ENCODE assay signal across 8 cellular contexts in the genomic region with DNA sequence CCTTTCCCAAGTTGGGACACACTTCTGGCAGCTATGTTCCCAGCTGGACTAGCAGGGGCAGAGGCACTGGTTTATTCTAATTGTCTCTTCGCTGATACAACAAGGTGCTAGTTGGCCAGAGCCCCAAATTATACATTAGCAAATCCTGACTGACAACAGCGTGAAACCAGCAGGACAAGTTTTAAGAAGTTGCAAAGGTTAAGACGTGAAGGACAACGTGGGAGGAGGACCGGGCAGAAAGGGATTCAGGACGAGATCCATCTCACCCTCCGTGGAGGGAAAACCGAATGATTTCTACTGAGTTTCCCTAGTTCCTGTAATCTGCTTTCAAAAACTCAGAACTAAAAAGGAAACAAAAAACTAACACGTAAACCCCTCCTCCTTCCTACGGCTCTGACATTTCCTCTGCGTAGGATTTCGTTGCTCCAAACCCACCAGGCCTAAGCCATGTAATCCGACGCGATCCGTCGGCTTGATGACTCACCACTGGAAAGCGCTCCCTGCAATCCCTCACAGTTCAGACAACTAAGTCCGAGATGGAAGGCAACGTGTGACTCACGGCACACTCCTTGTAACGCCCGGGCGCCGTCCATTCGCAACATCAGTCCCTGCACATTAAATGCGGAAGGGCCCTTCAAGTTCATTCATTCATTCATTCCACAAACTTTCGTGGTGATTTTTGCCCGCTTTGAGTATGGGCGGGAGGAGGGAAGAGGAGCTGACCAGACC. TPM values are rescaled to one million over a fixed set of nuclear protein-coding genes. Genes with fewer than 3 reads are reported as not detected.
A peak's percentile ranks its signal among the peaks of the same experiment; 100 is the strongest.
DNase-seq lines count a peak whose midpoint lies in the region; ATAC-seq and TF ChIP-seq lines count a peak whose summit lies in the region.

No MANE protein-coding gene starts in this region.

- H3K27me3 ChIP-seq in RWPE2 (ENCODE audit: insufficient read depth, poor library complexity, severe bottlenecking), result no peaks in the 10 kb centered on the region

- peak overlapping the region; percentile 89 for H3K4me3 Mint-ChIP-seq in natural killer cell

- peaks cover 22 to 25% of the 10 kb centered on the region in 2 donors for H3K4me1 Mint-ChIP-seq in natural killer cell

- no peak for TF ChIP-seq CTCF in RWPE2 (IDR thresholded peaks at IDR 0.05; ENCODE audit: poor library complexity, severe bottlenecking)
- TF ChIP-seq CTCF in fibroblast of the aortic adventitia (IDR thresholded peaks at IDR 0.05; ENCODE audit: insufficient read depth, low read length), result no peak
- no peak for TF ChIP-seq CTCF in natural killer cell (IDR thresholded peaks at IDR 0.05)

- peaks cover 5% of the 10 kb centered on the region for H3K4me1 ChIP-seq in RWPE2 (ENCODE audit: insufficient read depth, poor library complexity, severe bottlenecking)

- DNase-seq in DMS153 treated with DMSO at 0.1 percent for 48 hours (lab: John Stamatoyannopoulos, UW; ENCODE audit: unreplicated experiment) (peak; percentile 79), RWPE2 (ENCODE audit: low spot score) (peak; percentile 87), fibroblast of the aortic adventitia (ENCODE audit: low read depth) (peak; percentile 99), natural killer cell (peak; percentile 62)
- DNase-seq in activated effector memory CD4-positive, alpha-beta T cell treated with Interleukin-2 at 50 U/mL for 16 hours, result peak; percentile 55
- peak; percentile 58 to 83 (median 66) for DNase-seq in stimulated activated naive CD4-positive, alpha-beta T cell (lab: John Stamatoyannopoulos, UW)

- no peaks in the 10 kb centered on the region for H3K27me3 Mint-ChIP-seq in natural killer cell (ENCODE audit: low read depth in 2 of 2)

- no peaks in the 10 kb centered on the region for H3K9me3 Mint-ChIP-seq in natural killer cell

- peak; percentile 72 for ATAC-seq in GM21717 (IDR thresholded peaks at IDR 0.05; ENCODE audit: unreplicated experiment)
- ATAC-seq in RWPE2 (ENCODE audit: low read depth), result peak; percentile 98
- ATAC-seq in natural killer cell, result peak; percentile 68 to 85 (median 81)

- H3K27ac Mint-ChIP-seq in natural killer cell, result peak overlapping the region; percentile 85 to 99

- H3K27ac ChIP-seq in KOPT-K1 (ENCODE audit: low read depth, low read length, poor library complexity, severe bottlenecking) (peak overlapping the region; percentile 78), RWPE2 (ENCODE audit: poor library complexity, severe bottlenecking) (peak overlapping the region; percentile 74)

- H3K9me3 ChIP-seq in KOPT-K1 (ENCODE audit: insufficient read depth, low read length, poor library complexity, severe bottlenecking), result no peaks in the 10 kb centered on the region
- H3K9me3 ChIP-seq in RWPE2 (ENCODE audit: severe bottlenecking), result no peaks in the 10 kb centered on the region

- H3K4me3 ChIP-seq in RWPE2 (ENCODE audit: severe bottlenecking) (peak overlapping the region; percentile 44), fibroblast of the aortic adventitia (ENCODE audit: low read depth, low read length) (peak overlapping the region; percentile 68)

- intact Hi-C loops in natural killer cell (cut with micrococcal nuclease), result loop anchor here (1.0 to 2.0 kb wide), 2 partner anchors 30 to 41 kb away; partner anchors contain the start of gene C11orf65

- peaks cover 14% of the 10 kb centered on the region for H3K36me3 ChIP-seq in KOPT-K1 (ENCODE audit: insufficient read depth, low read length)
- no peaks in the 10 kb centered on the region for H3K36me3 ChIP-seq in RWPE2 (ENCODE audit: low read depth)

- H3K36me3 Mint-ChIP-seq in natural killer cell, result no peaks in the 10 kb centered on the region

RNA-seq across cellular contexts. Expression of gene POGLUT3, which starts 0.7 kb away (rescaled TPM):
- 20.3 and 68.1 TPM in 2 replicates for total RNA-seq in fibroblast of the aortic adventitia (ENCODE audit: low replicate concordance)
- total RNA-seq in natural killer cell, result 10 to 100 TPM in 2 of 3 donors, 1 to 10 TPM in 1; 9.1 to 12.8 (median 10.8) TPM

RNA-seq across cellular contexts. Expression of gene C11orf65, which starts 30.2 kb away (rescaled TPM):
- 0.99 and 1.6 TPM in 2 replicates for total RNA-seq in fibroblast of the aortic adventitia (ENCODE audit: low replicate concordance)
- total RNA-seq in natural killer cell, result under 1 TPM; 0.14 to 0.68 (median 0.45) TPM

Comparison
In these comparisons a context has a peak if more than half of its experiments do, and no peak if none do; other contexts are left out.
1. Peak in every context shown above with its lines: DNase-seq, ATAC-seq, H3K4me3 ChIP-seq and H3K27ac ChIP-seq.